21 cellular contexts compared by ENCODE assay signal in the genomic region with DNA sequence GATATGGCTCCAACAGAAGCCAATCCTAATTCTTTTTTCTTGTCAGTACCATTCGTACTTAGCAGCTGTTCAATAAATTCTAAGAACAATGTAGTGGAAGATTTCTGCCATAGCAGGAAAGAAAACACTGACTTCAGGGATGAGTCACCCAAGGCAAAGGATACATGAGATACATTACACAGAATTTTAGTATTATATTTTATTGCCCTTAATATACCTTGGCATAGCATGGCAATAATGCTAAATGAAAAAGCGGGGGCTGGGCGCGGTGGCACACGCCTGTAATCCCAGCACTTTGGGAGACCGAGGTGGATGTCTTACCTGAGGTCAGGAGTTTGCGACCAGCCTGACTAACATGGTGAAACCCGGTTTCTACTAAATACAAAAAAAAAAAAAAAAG.
DNase-seq lines count a peak whose midpoint lies in the region; ATAC-seq and TF ChIP-seq lines count a peak whose summit lies in the region.
"Had no signal": no experiment of that assay in that cellular context is flagged by ENCODE, and none has a peak within 500 bp of the region (broad histone marks: within the 10 kb centered on the region; RNA-seq: fewer than 3 reads in every experiment).

No MANE protein-coding gene starts in this region.

- ATAC-seq in left colon (peak; percentile 93), Right ventricle myocardium superior (ENCODE audit: poor library complexity) (no peak)

- intact Hi-C loops in colonic mucosa (cut with DNase I), result no loop called here
- intact Hi-C loops in left colon (cut with DNase I, micrococcal nuclease), result no loop called here
- intact Hi-C loops in Right ventricle myocardium superior (cut with DNase I), result no loop called here

- H3K4me1 ChIP-seq in colonic mucosa, result no peaks in the 10 kb centered on the region
- H3K4me1 ChIP-seq: BE2C had no signal

- TF ChIP-seq CTCF in colonic mucosa (IDR thresholded peaks at IDR 0.05), result no peak
- TF ChIP-seq CTCF in GM13977 (IDR thresholded peaks at IDR 0.05; ENCODE audit: extremely low read depth, insufficient read depth, missing control alignments), result no peak

- no peak overlapping the region for H3K27ac ChIP-seq in colonic mucosa
- H3K27ac ChIP-seq: 22Rv1, RWPE1, SK-N-MC had no signal

- in situ Hi-C loops in GM13977 (cut with MboI; ENCODE audit: low pct_unique_long_range_greater_than_20kb, low sequenced_read_pairs, unreplicated experiment), result no loop called here

- DNase-seq in DMS53 (lab: John Stamatoyannopoulos, UW) (peak; percentile 4), DMS53 treated with DMSO at 0.1 percent for 48 hours (lab: John Stamatoyannopoulos, UW; ENCODE audit: unreplicated experiment) (no peak), colonic mucosa (peak; percentile 28), left colon (peak; percentile 34 to 47), Ammon's horn (ENCODE audit: low spot score) (no peak), GM13977 (ENCODE audit: low spot score) (no peak), Right ventricle myocardium superior (no peak)
- DNase-seq: BE2C; CD8-positive, alpha-beta memory T cell; DMS 273 treated with DMSO at 0.1 percent for 48 hours; DND-41; H7; HFFc6; KBM-7; MG63; NCI-H2029; NCI-H526 treated with DMSO at 0.1 percent for 48 hours; SIG-M5 had no signal

- H3K4me3 ChIP-seq in colonic mucosa, result no peak overlapping the region
- H3K4me3 ChIP-seq: MG63, SK-N-MC had no signal

- H3K27me3 ChIP-seq in colonic mucosa, result no peaks in the 10 kb centered on the region
- H3K27me3 ChIP-seq: BE2C, MG63 had no signal

- no peaks in the 10 kb centered on the region for H3K36me3 ChIP-seq in colonic mucosa
- H3K36me3 ChIP-seq: BE2C, MG63 had no signal

- no peak overlapping the region for H3K9ac ChIP-seq in colonic mucosa (ENCODE audit: low read depth in 2 of 2, low read length in 2 of 2)

- no peaks in the 10 kb centered on the region for H3K9me3 ChIP-seq in colonic mucosa
- H3K9me3 ChIP-seq: BE2C, MG63 had no signal

Comparison
In these comparisons a context has a peak if more than half of its experiments do, and no peak if none do; other contexts are left out.
1. DNase-seq: peak in DMS53 (single experiment), colonic mucosa (single experiment) and left colon (2 of 2); none in DMS53 treated with DMSO at 0.1 percent for 48 hours (single experiment), Ammon's horn (single experiment), GM13977 (single experiment) and Right ventricle myocardium superior (single experiment).